ENCODE assay signal across 8 cellular contexts in the genomic region with DNA sequence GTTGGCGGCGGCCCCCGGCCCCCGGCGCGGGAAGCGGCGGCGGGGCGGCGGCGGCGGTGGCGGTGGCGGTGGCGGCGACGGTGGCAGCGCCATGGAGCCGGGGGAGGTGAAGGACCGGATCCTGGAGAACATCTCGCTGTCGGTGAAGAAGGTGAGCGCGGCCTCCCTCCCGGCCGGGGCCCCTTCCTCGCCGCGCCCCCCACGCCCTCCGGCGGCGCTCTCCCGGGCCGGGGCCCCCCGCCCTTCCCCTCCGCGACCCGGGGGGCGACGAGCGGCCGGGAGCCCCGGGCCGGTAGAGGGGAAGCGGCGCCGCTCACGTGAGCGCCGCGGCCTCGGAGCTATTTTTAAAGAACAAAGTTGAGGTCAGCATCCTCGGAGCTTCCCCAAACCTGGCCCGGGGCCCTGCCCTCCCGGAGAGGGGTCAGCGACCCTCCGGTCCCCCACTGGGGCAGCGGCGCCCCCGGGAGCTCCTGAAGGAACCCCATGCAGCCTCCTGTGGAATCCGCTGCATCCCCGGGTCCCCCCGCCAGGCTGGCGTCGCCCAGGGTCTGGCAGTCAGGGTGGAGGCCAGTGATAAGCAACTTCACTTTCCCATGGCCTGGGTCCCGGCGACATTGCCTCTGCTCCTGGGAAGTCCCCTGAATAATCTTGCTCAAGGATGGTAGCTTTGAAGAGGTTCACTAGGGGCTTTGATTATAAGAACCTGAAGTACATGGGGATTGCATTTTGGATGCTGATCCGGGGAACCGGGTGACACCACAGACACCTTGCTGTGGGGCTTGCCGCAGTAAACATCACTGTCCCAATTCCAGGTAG. TPM values are rescaled to one million over a fixed set of nuclear protein-coding genes. Genes with fewer than 3 reads are reported as not detected.
DNase-seq lines count a peak whose midpoint lies in the region; ATAC-seq, FAIRE-seq and TF ChIP-seq lines count a peak whose summit lies in the region.

No MANE protein-coding gene starts in this region.

- no peaks in the 10 kb centered on the region for H3K27me3 ChIP-seq in Karpas-422 (ENCODE audit: low read length)
- no peaks in the 10 kb centered on the region for H3K27me3 ChIP-seq in esophagus squamous epithelium

- intact Hi-C loops in esophagus squamous epithelium (cut with DNase I): loop anchor here (5.0 kb wide), 1 partner anchor 67 kb away; the partner anchor contains the start of gene DDI2

- peak overlapping the region; percentile 98 for H3K4me3 ChIP-seq in Karpas-422 (ENCODE audit: low read length)
- H3K4me3 ChIP-seq in esophagus squamous epithelium: peak overlapping the region; percentile 66 to 94 (median 90)

- H3K36me3 ChIP-seq in Karpas-422 (ENCODE audit: insufficient read depth, low read length) (no peaks in the 10 kb centered on the region), esophagus squamous epithelium (peaks cover 0 to 11% (median 0%) of the 10 kb centered on the region in 3 donors)

- FAIRE-seq in GM12892 (lab: Jason Lieb, UNC): peak; percentile 14

- H3K4me3 Mint-ChIP-seq in naive thymus-derived CD8-positive, alpha-beta T cell: peak overlapping the region; percentile 63 to 94 (median 90)

- WGBS in esophagus squamous epithelium, 2 donors: 6 to 8% methylated on average over 3 to 5 of the region's 72 CpGs

- peak overlapping the region; percentile 93 for H3K4me2 ChIP-seq in Karpas-422 (ENCODE audit: low read depth, low read length, poor library complexity, severe bottlenecking)

- TF ChIP-seq POLR2A in GM12892 (IDR thresholded peaks at IDR 0.05; ENCODE audit: low read depth, low read length): peak; percentile 6; the same call in 1 of the 2 replicates
- TF ChIP-seq POLR2A in esophagus squamous epithelium (IDR thresholded peaks at IDR 0.05): peak in 1 of 4 donors; percentile 16

- TF ChIP-seq CTCF in esophagus squamous epithelium (IDR thresholded peaks at IDR 0.05): peak in 2 of 6 experiments; percentile 7 to 28

- H3K9ac ChIP-seq in Karpas-422 (ENCODE audit: low read length): peak overlapping the region; percentile 90

- H3K9me2 ChIP-seq in Karpas-422 (replicated peaks; ENCODE audit: insufficient read depth, low read length): no peaks in the 10 kb centered on the region

- H2AFZ ChIP-seq in Karpas-422 (ENCODE audit: low read length): no peak overlapping the region

- H3K27ac Mint-ChIP-seq in naive thymus-derived CD8-positive, alpha-beta T cell: peak overlapping the region; percentile 82 to 96 (median 94)

- POLR2A ChIA-PET in naive thymus-derived CD8-positive, alpha-beta T cell (lab: Charles Lee): interaction anchor here (0.5 to 2.4 kb wide), 5 partner anchors 13 to 149 kb away, joined by 3 to 20 read pairs (median 4); partner anchors contain the start of gene DDI2

- peaks cover 13 to 61% (median 35%) of the 10 kb centered on the region in 4 donors for H3K4me1 Mint-ChIP-seq in naive thymus-derived CD8-positive, alpha-beta T cell

- H3K4me1 ChIP-seq in Karpas-422 (ENCODE audit: low read length) (peaks cover 35% of the 10 kb centered on the region), esophagus squamous epithelium (peaks cover 21 to 72% (median 24%) of the 10 kb centered on the region in 3 donors)

- no peaks in the 10 kb centered on the region; the same call in 1 of the 2 replicates for H4K20me1 ChIP-seq in Karpas-422 (ENCODE audit: insufficient read depth, low read depth, low read length)

- peak; percentile 61 to 63 for ATAC-seq in naive thymus-derived CD8-positive, alpha-beta T cell
- no peak for ATAC-seq in HG02840 (IDR thresholded peaks at IDR 0.05; ENCODE audit: low FRiP score, unreplicated experiment)

- H3K9me3 Mint-ChIP-seq in naive thymus-derived CD8-positive, alpha-beta T cell: no peaks in the 10 kb centered on the region

- H3K79me2 ChIP-seq in Karpas-422 (ENCODE audit: low read length): peaks cover 58% of the 10 kb centered on the region

- DNase-seq in 8988T (peak; percentile 65), GM12892 (ENCODE audit: insufficient read length) (peak; percentile 57), Karpas-422 (peak; percentile 62), activated T-cell treated with anti-CD3 and anti-CD28 coated beads for 1 hour (ENCODE audit: low read depth) (peak; percentile 19), esophagus squamous epithelium (lab: John Stamatoyannopoulos, UW) (no peak), NCI-H2196 treated with DMSO at 0.1 percent for 48 hours (lab: John Stamatoyannopoulos, UW; ENCODE audit: unreplicated experiment) (no peak)
- peak in 9 of 10 donors; percentile 17 to 41 (median 28) for DNase-seq in naive thymus-derived CD8-positive, alpha-beta T cell

- peaks cover 0 to 3% (median 1%) of the 10 kb centered on the region in 3 donors for H3K36me3 Mint-ChIP-seq in naive thymus-derived CD8-positive, alpha-beta T cell

- H3K9me3 ChIP-seq in Karpas-422 (ENCODE audit: low read length) (no peaks in the 10 kb centered on the region), esophagus squamous epithelium (no peaks in the 10 kb centered on the region)

- H3K27ac ChIP-seq in Karpas-422 (ENCODE audit: low read length) (peak overlapping the region; percentile 69), esophagus squamous epithelium (peak overlapping the region; percentile 93 to 100 (median 96))

- no peaks in the 10 kb centered on the region for H3K27me3 Mint-ChIP-seq in naive thymus-derived CD8-positive, alpha-beta T cell

RNA-seq across cellular contexts. Expression of gene PLEKHM2, which starts 0.6 kb away (rescaled TPM):
- 14.7 TPM for polyA plus RNA-seq in GM12892 (2012; ENCODE audit: missing spikeins)
- 41.8 and 60.5 TPM in 2 replicates for total RNA-seq in Karpas-422 (2014; rRNA removed; shearing (Covaris generic); ENCODE audit: low replicate concordance)
- 10 to 100 TPM; 34.6 to 57.9 (median 42.4) TPM for total RNA-seq in esophagus squamous epithelium
- 10 to 100 TPM; 60.3 to 66.7 TPM for total RNA-seq in naive thymus-derived CD8-positive, alpha-beta T cell
- 10 to 100 TPM in 1 of 3 donors, 1 to 10 TPM in 2; 5.4 to 13.8 (median 5.4) TPM for polyA plus RNA-seq in naive thymus-derived CD8-positive, alpha-beta T cell

RNA-seq across cellular contexts. Expression of gene SLC25A34, which starts 51.4 kb away (rescaled TPM):
- 0.17 TPM for polyA plus RNA-seq in GM12892 (2012; ENCODE audit: missing spikeins)
- total RNA-seq in Karpas-422 (2014; rRNA removed; shearing (Covaris generic); ENCODE audit: low replicate concordance): 0.52 and 0.83 TPM in 2 replicates
- 1 to 10 TPM in 2 of 4 donors, under 1 TPM in 2; 0.44 to 1.1 (median 0.83) TPM for total RNA-seq in esophagus squamous epithelium
- 1 to 10 TPM; 2.6 to 3.5 TPM for total RNA-seq in naive thymus-derived CD8-positive, alpha-beta T cell
- polyA plus RNA-seq in naive thymus-derived CD8-positive, alpha-beta T cell: under 1 TPM; 0.09 to 0.30 (median 0.13) TPM

RNA-seq across cellular contexts. Expression of gene TMEM82, which starts 57.6 kb away (rescaled TPM):
- not detected for polyA plus RNA-seq in GM12892 (2012; ENCODE audit: missing spikeins)
- not detected in 2 replicates for total RNA-seq in Karpas-422 (2014; rRNA removed; shearing (Covaris generic); ENCODE audit: low replicate concordance)
- not detected for total RNA-seq in esophagus squamous epithelium
- total RNA-seq in naive thymus-derived CD8-positive, alpha-beta T cell: not detected
- polyA plus RNA-seq in naive thymus-derived CD8-positive, alpha-beta T cell: not detected

Comparison
In these comparisons a context has a peak if more than half of its experiments do, and no peak if none do; other contexts are left out.
1. DNase-seq: peak in 8988T (single experiment), GM12892 (single experiment), Karpas-422 (single experiment), activated T-cell treated with anti-CD3 and anti-CD28 coated beads for 1 hour (single experiment) and naive thymus-derived CD8-positive, alpha-beta T cell (9 of 10); none in esophagus squamous epithelium (single experiment) and NCI-H2196 treated with DMSO at 0.1 percent for 48 hours (single experiment).